ENCODE assay signal across 1 cellular context in the genomic region with DNA sequence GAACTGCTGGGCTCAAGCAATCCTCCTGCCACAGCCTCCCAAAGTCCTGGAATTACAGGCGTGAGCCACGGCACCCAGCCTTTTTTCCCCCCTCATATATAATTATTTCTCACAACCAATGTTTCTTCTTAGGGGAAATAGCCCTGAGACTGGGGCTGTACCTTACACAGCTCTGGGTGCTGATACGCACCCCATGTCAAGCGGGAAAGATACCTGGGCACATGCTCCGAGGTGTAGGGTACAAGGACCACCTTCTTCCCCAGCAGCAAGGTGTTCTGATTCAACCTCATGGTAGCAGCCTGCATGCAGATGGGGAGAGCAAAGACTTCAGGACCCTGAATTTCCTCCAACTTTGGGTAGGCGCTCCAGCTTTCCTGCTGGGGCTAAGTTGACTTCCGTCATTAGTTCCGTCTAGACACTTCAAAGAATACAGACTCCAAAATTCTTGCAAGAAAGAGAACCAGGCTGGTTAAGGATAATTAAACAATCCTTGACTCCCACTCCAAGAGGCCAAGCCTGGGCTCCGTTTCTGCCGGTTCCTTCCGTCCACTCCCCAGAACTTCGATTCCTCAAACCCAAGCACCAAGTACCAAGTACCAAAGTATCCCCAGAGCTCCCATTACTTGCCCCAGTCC.
TF ChIP-seq lines count a peak whose summit lies in the region.

No MANE protein-coding gene starts in this region.

TF ChIP-seq in endothelial cell of umbilical vein, 7 proteins besides CTCF, POLR2A, EP300 and RAD21:
- TF ChIP-seq GATA2 (IDR thresholded peaks at IDR 0.05; ENCODE audit: insufficient read depth, insufficient read length, low read depth, low read length) (no peak), FOS (IDR thresholded peaks at IDR 0.05; ENCODE audit: borderline replicate concordance, insufficient read depth, low read length) (no peak), MYC (IDR thresholded peaks at IDR 0.05; ENCODE audit: low read depth, low read length) (no peak), POLR2AphosphoS5 (IDR thresholded peaks at IDR 0.05; ENCODE audit: insufficient read depth, low read depth, low read length) (no peak), EZH2 (IDR thresholded peaks at IDR 0.05; ENCODE audit: borderline replicate concordance, low read depth, low read length, severe bottlenecking) (no peak), JUN (IDR thresholded peaks at IDR 0.05; ENCODE audit: borderline replicate concordance, insufficient read depth, insufficient read length, low read depth) (no peak)
- TF ChIP-seq, protein P1, sequence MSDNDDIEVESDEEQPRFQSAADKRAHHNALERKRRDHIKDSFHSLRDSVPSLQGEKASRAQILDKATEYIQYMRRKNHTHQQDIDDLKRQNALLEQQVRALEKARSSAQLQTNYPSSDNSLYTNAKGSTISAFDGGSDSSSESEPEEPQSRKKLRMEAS (IDR thresholded peaks at IDR 0.05; ENCODE audit: insufficient read depth, insufficient read length): no peak
